8 cellular contexts compared by ENCODE assay signal in genomic region chr4:61201562-61202099, GRCh38. TPM values are rescaled to one million over a fixed set of nuclear protein-coding genes. Genes with fewer than 3 reads are reported as not detected.
DNase-seq lines count a peak whose midpoint lies in the region; ATAC-seq and TF ChIP-seq lines count a peak whose summit lies in the region.

No MANE protein-coding gene starts in this region.

- no peak overlapping the region for H2BK5ac ChIP-seq in H9 (ENCODE audit: insufficient read length, low read length)

- no peak overlapping the region for H2BK20ac ChIP-seq in H9 (ENCODE audit: low read depth, low read length, poor library complexity, severe bottlenecking)

- H3K9me3 Mint-ChIP-seq in H9 = peaks cover 0 to 5% of the 10 kb centered on the region in 2 experiments; a peak in 2 of 5 replicates
- no peaks in the 10 kb centered on the region for H3K9me3 Mint-ChIP-seq in activated T-helper 1 cell treated with anti-CD3 and anti-CD28 coated beads, Interleukin-12 subunit alpha, Interleukin-12 subunit beta, Interleukin-2, Interleukin-4 antibody, amounts not matched to agents 30 ng/mL and 10 ng/mL and 1 ng/mL, durations not matched to agents 14 hours and 24 hours and 36 hours
- H3K9me3 Mint-ChIP-seq in naive thymus-derived CD4-positive, alpha-beta T cell = peaks cover 0 to 18% (median 8%) of the 10 kb centered on the region in 11 donors

- no peaks in the 10 kb centered on the region for H3K36me3 ChIP-seq in gastrocnemius medialis
- H3K36me3 ChIP-seq in naive thymus-derived CD4-positive, alpha-beta T cell (ENCODE audit: control insufficient read depth in 2 of 3, insufficient read depth in 3 of 3, low read length in 3 of 3) = no peaks in the 10 kb centered on the region

- H3K27ac ChIP-seq in H9 (ENCODE audit: insufficient read length, low read depth, low read length) (no peak overlapping the region), gastrocnemius medialis (no peak overlapping the region)
- H3K27ac ChIP-seq in naive thymus-derived CD4-positive, alpha-beta T cell (ENCODE audit: low read depth, low read length) = no peak overlapping the region

- ATAC-seq in gastrocnemius medialis (no peak), GM21526 (IDR thresholded peaks at IDR 0.05; ENCODE audit: low FRiP score, unreplicated experiment) (no peak)
- no peak for ATAC-seq in naive thymus-derived CD4-positive, alpha-beta T cell

- no peak overlapping the region for H3K14ac ChIP-seq in H9 (ENCODE audit: insufficient read depth, low read length)

- TF ChIP-seq CTCF in H9 (conservative IDR thresholded peaks at IDR 0.05) (no peak), gastrocnemius medialis (IDR thresholded peaks at IDR 0.05 in 4 of 5, conservative IDR thresholded peaks at IDR 0.05 in 1 of 5) (no peak)

- POLR2A ChIA-PET in naive thymus-derived CD4-positive, alpha-beta T cell (lab: Charles Lee) = no interaction called here

- no peak overlapping the region for H2AK5ac ChIP-seq in H9 (ENCODE audit: insufficient read length, low read length)

- peak overlapping the region; percentile 41 for H3K9ac ChIP-seq in H9 (ENCODE audit: extremely low read depth, insufficient read length, low read length)

- H3K9me3 ChIP-seq in H9 (ENCODE audit: control insufficient read depth, low read depth, low read length) = no peaks in the 10 kb centered on the region
- H3K9me3 ChIP-seq in gastrocnemius medialis = no peaks in the 10 kb centered on the region
- H3K9me3 ChIP-seq in naive thymus-derived CD4-positive, alpha-beta T cell (ENCODE audit: control insufficient read depth in 2 of 3, low read length in 3 of 3) = no peaks in the 10 kb centered on the region

- H2BK15ac ChIP-seq in H9 (ENCODE audit: low read depth, low read length) = no peak overlapping the region

- WGBS in H9 (ENCODE audit: extremely low coverage, insufficient read length, low lambda C conversion rate) = no CpG with 5 or more reads among the region's 39 CpGs

- no peak overlapping the region for H3K4ac ChIP-seq in H9 (ENCODE audit: low read depth, low read length)

- in situ Hi-C loops in gastrocnemius medialis (cut with MboI; ENCODE audit: low sequenced_read_pairs in 4 of 4) = no loop called here

- H2BK12ac ChIP-seq in H9 (ENCODE audit: insufficient read length, low read depth, low read length) = no peak overlapping the region

- no peak overlapping the region for H2BK120ac ChIP-seq in H9 (ENCODE audit: low read depth, low read length, poor library complexity, severe bottlenecking)

- intact Hi-C loops in activated T-helper 1 cell treated with anti-CD3 and anti-CD28 coated beads, Interleukin-12 subunit alpha, Interleukin-12 subunit beta, Interleukin-2, Interleukin-4 antibody, amounts not matched to agents 30 ng/mL and 10 ng/mL and 1 ng/mL, durations not matched to agents 14 hours and 24 hours and 36 hours (cut with micrococcal nuclease) = no loop called here
- intact Hi-C loops in gastrocnemius medialis (cut with DNase I; ENCODE audit: low total_unique reads) = no loop called here
- intact Hi-C loops in naive thymus-derived CD4-positive, alpha-beta T cell (cut with micrococcal nuclease) = no loop called here

- H3K79me1 ChIP-seq in H9 (ENCODE audit: insufficient read depth, low read depth, low read length, poor library complexity, severe bottlenecking) = no peaks in the 10 kb centered on the region

- H4K91ac ChIP-seq in H9 (ENCODE audit: insufficient read length, low read depth, low read length) = no peak overlapping the region

- no peak overlapping the region for H3K18ac ChIP-seq in H9 (ENCODE audit: insufficient read length, low read depth, low read length)

- H3K4me1 ChIP-seq in H9 (ENCODE audit: insufficient read depth, low read length) = no peaks in the 10 kb centered on the region; the same call in 1 of the 2 replicates
- H3K4me1 ChIP-seq in gastrocnemius medialis = no peaks in the 10 kb centered on the region
- H3K4me1 ChIP-seq in naive thymus-derived CD4-positive, alpha-beta T cell (ENCODE audit: control insufficient read depth in 2 of 2, insufficient read depth in 2 of 2, low read length in 2 of 2) = no peaks in the 10 kb centered on the region

- no peaks in the 10 kb centered on the region; a peak in 1 of 7 replicates for H3K36me3 Mint-ChIP-seq in H9 (ENCODE audit: insufficient read depth in 1 of 3, low read depth in 3 of 3)
- H3K36me3 Mint-ChIP-seq in activated T-helper 1 cell treated with anti-CD3 and anti-CD28 coated beads, Interleukin-12 subunit alpha, Interleukin-12 subunit beta, Interleukin-2, Interleukin-4 antibody, amounts not matched to agents 30 ng/mL and 10 ng/mL and 1 ng/mL, durations not matched to agents 14 hours and 24 hours and 36 hours (ENCODE audit: low read depth) = peaks cover 4% of the 10 kb centered on the region
- H3K36me3 Mint-ChIP-seq in naive thymus-derived CD4-positive, alpha-beta T cell = peaks cover 0 to 13% (median 1%) of the 10 kb centered on the region in 5 donors

- H3K4me1 Mint-ChIP-seq in H9 = peaks cover 37 to 40% of the 10 kb centered on the region in 2 experiments
- H3K4me1 Mint-ChIP-seq in activated T-helper 1 cell treated with anti-CD3 and anti-CD28 coated beads, Interleukin-12 subunit alpha, Interleukin-12 subunit beta, Interleukin-2, Interleukin-4 antibody, amounts not matched to agents 30 ng/mL and 10 ng/mL and 1 ng/mL, durations not matched to agents 14 hours and 24 hours and 36 hours (ENCODE audit: low read depth) = no peaks in the 10 kb centered on the region
- peaks cover 0 to 3% (median 2%) of the 10 kb centered on the region in 7 donors for H3K4me1 Mint-ChIP-seq in naive thymus-derived CD4-positive, alpha-beta T cell

- no peak overlapping the region for H2AFZ ChIP-seq in H9 (ENCODE audit: low read length)

- peaks cover 4% of the 10 kb centered on the region for H4K20me1 ChIP-seq in H9 (ENCODE audit: control insufficient read depth, insufficient read depth, insufficient read length)

- H3K27me3 Mint-ChIP-seq in H9 (ENCODE audit: low read depth) = peaks cover 77% of the 10 kb centered on the region
- H3K27me3 Mint-ChIP-seq in activated T-helper 1 cell treated with anti-CD3 and anti-CD28 coated beads, Interleukin-12 subunit alpha, Interleukin-12 subunit beta, Interleukin-2, Interleukin-4 antibody, amounts not matched to agents 30 ng/mL and 10 ng/mL and 1 ng/mL, durations not matched to agents 14 hours and 24 hours and 36 hours (ENCODE audit: insufficient read depth) = peaks cover 52% of the 10 kb centered on the region
- peaks cover 49 to 55% (median 52%) of the 10 kb centered on the region in 5 donors for H3K27me3 Mint-ChIP-seq in naive thymus-derived CD4-positive, alpha-beta T cell

- peaks cover 11% of the 10 kb centered on the region; the same call in 1 of the 2 replicates for H3K27me3 ChIP-seq in H9 (ENCODE audit: insufficient read depth, low read length)
- peaks cover 29 to 40% (median 36%) of the 10 kb centered on the region in 3 donors for H3K27me3 ChIP-seq in gastrocnemius medialis
- no peaks in the 10 kb centered on the region for H3K27me3 ChIP-seq in naive thymus-derived CD4-positive, alpha-beta T cell (ENCODE audit: control insufficient read depth in 2 of 2, insufficient read depth in 2 of 2, low read length in 2 of 2)

- H3K56ac ChIP-seq in H9 (ENCODE audit: insufficient read length, low read depth, low read length) = no peak overlapping the region

- peak overlapping the region; percentile 45 to 49 (median 47) for H3K4me3 ChIP-seq in gastrocnemius medialis
- H3K4me3 ChIP-seq in naive thymus-derived CD4-positive, alpha-beta T cell (ENCODE audit: low read length) = no peak overlapping the region

- H3K4me3 Mint-ChIP-seq in H9 = peak overlapping the region; percentile 89 to 100
- H3K4me3 Mint-ChIP-seq in activated T-helper 1 cell treated with anti-CD3 and anti-CD28 coated beads, Interleukin-12 subunit alpha, Interleukin-12 subunit beta, Interleukin-2, Interleukin-4 antibody, amounts not matched to agents 30 ng/mL and 10 ng/mL and 1 ng/mL, durations not matched to agents 14 hours and 24 hours and 36 hours = peak overlapping the region; percentile 47
- peak overlapping the region in 1 of 10 donors; percentile 27 for H3K4me3 Mint-ChIP-seq in naive thymus-derived CD4-positive, alpha-beta T cell

- no peak overlapping the region for H4K8ac ChIP-seq in H9 (replicated peaks; ENCODE audit: insufficient read length, low read depth, low read length)

- CTCF ChIA-PET in naive thymus-derived CD4-positive, alpha-beta T cell (lab: Charles Lee) = no interaction called here

- 0 out of 7 replicates have a peak overlapping the region, but pooled peaks of 1 of the 3 experiments have one; percentile 71 for H3K27ac Mint-ChIP-seq in H9
- H3K27ac Mint-ChIP-seq in activated T-helper 1 cell treated with anti-CD3 and anti-CD28 coated beads, Interleukin-12 subunit alpha, Interleukin-12 subunit beta, Interleukin-2, Interleukin-4 antibody, amounts not matched to agents 30 ng/mL and 10 ng/mL and 1 ng/mL, durations not matched to agents 14 hours and 24 hours and 36 hours = no peak overlapping the region
- no peak overlapping the region for H3K27ac Mint-ChIP-seq in naive thymus-derived CD4-positive, alpha-beta T cell

- no peak overlapping the region for H3T11ph ChIP-seq in H9 (ENCODE audit: low read length)

- DNase-seq in H9 (no peak), hepatic stellate cell (ENCODE audit: low spot score) (peak; percentile 3), gastrocnemius medialis (no peak), NCI-H2029 (lab: John Stamatoyannopoulos, UW) (no peak), NCI-H2171 treated with DMSO at 0.1 percent for 48 hours (lab: John Stamatoyannopoulos, UW) (no peak)
- no peak for DNase-seq in activated T-helper 1 cell treated with anti-CD3 and anti-CD28 coated beads, Interleukin-12 subunit alpha, Interleukin-12 subunit beta, Interleukin-2, Interleukin-4 antibody, amounts not matched to agents 30 ng/mL and 10 ng/mL and 1 ng/mL, durations not matched to agents 14 hours and 24 hours and 36 hours (ENCODE audit: low spot score)
- no peak for DNase-seq in naive thymus-derived CD4-positive, alpha-beta T cell

- peak overlapping the region; percentile 83 for H3K4me2 ChIP-seq in H9 (ENCODE audit: insufficient read depth, insufficient read length, low read length)

- peaks cover 5% of the 10 kb centered on the region; the same call in 1 of the 2 replicates for H3K79me2 ChIP-seq in H9 (ENCODE audit: insufficient read depth, low read length)

- no peak overlapping the region for H3K23ac ChIP-seq in H9 (ENCODE audit: insufficient read length, low read depth, low read length)

- TF ChIP-seq POLR2A in gastrocnemius medialis (IDR thresholded peaks at IDR 0.05) = no peak

- H4K5ac ChIP-seq in H9 (ENCODE audit: insufficient read length, low read depth, low read length) = no peak overlapping the region

- peaks cover 30% of the 10 kb centered on the region for H3K23me2 ChIP-seq in H9 (ENCODE audit: insufficient read length, low read depth, low read length, poor library complexity, severe bottlenecking)

RNA-seq across cellular contexts. Expression of gene ADGRL3, which starts 1.5 kb away (rescaled TPM):
- total RNA-seq in H9 (2021) (5.9 and 6.4 TPM in 2 replicates), gastrocnemius medialis (1 to 10 TPM in 2 of 4 donors, under 1 TPM in 2; 0.69 to 2.2 (median 1.1) TPM)
- total RNA-seq in activated T-helper 1 cell treated with anti-CD3 and anti-CD28 coated beads, Interleukin-12 subunit alpha, Interleukin-12 subunit beta, Interleukin-2, Interleukin-4 antibody, amounts not matched to agents 30 ng/mL and 10 ng/mL and 1 ng/mL, durations not matched to agents 14 hours and 24 hours and 36 hours = not detected in 2 replicates
- total RNA-seq in naive thymus-derived CD4-positive, alpha-beta T cell = not detected
- polyA plus RNA-seq in naive thymus-derived CD4-positive, alpha-beta T cell = not detected
